Comparison of ENCODE assay signal across 16 cellular contexts in the genomic region with DNA sequence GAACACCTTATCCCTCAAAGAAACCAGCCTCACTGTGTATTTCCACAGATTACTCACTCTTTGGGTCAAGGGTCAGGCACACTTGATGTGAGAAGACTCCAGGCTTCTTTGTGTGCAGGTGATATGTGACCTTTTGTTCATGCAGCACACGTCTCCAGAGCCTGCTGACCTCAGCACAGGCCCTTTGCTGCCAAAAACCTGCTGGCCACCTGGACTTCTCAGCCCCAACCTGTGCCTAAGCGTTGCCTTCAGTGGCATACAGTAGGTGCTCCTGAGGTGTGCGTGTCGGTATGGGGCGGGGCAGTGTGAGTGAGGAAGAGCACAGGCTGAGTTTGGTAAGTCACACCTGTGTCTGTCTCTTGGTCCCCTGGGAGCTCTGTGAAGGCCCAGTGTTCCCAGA. TPM values are rescaled to one million over a fixed set of nuclear protein-coding genes. Genes with fewer than 3 reads are reported as not detected.
DNase-seq lines count a peak whose midpoint lies in the region; ATAC-seq, FAIRE-seq and TF ChIP-seq lines count a peak whose summit lies in the region.
"Had no signal": no experiment of that assay in that cellular context is flagged by ENCODE, and none has a peak within 500 bp of the region (broad histone marks: within the 10 kb centered on the region; RNA-seq: fewer than 3 reads in every experiment).

No MANE protein-coding gene starts in this region.

- peaks cover 50% of the 10 kb centered on the region for H3K4me1 Mint-ChIP-seq in Caco-2 (ENCODE audit: low read depth, unreplicated experiment)

- H3K27me3 ChIP-seq in Caco-2 (replicated peaks; ENCODE audit: control insufficient read depth, insufficient read depth, low read length) = no peaks in the 10 kb centered on the region
- no peaks in the 10 kb centered on the region for H3K27me3 ChIP-seq in colonic mucosa
- H3K27me3 ChIP-seq in muscle layer of duodenum (ENCODE audit: low read depth, low read length) = no peaks in the 10 kb centered on the region
- no peaks in the 10 kb centered on the region for H3K27me3 ChIP-seq in SJCRH30
- H3K27me3 ChIP-seq: MG63 had no signal

- intact Hi-C loops in Caco-2 (cut with micrococcal nuclease; ENCODE audit: unreplicated experiment) (no loop called here), colonic mucosa (cut with DNase I) (no loop called here)

- POLR2A ChIA-PET in Caco-2 (lab: Charles Lee) = no interaction called here

- CTCF ChIA-PET in Caco-2 (lab: Charles Lee) = no interaction called here

- H3K36me3 Mint-ChIP-seq in Caco-2 (ENCODE audit: insufficient read depth, unreplicated experiment) = peaks cover 6% of the 10 kb centered on the region

- H3K27ac Mint-ChIP-seq in Caco-2 (ENCODE audit: unreplicated experiment) = peak overlapping the region; percentile 30
- H3K27ac Mint-ChIP-seq: GM23338 had no signal

- TF ChIP-seq CTCF in Caco-2 (IDR thresholded peaks at IDR 0.05; ENCODE audit: insufficient read depth in 1 of 2, low read depth in 1 of 2, low read length in 1 of 2, severe bottlenecking in 1 of 2, unreplicated experiment in 1 of 2) = no peak
- TF ChIP-seq CTCF in colonic mucosa (IDR thresholded peaks at IDR 0.05) = no peak

- BruUV-seq in Caco-2 (replicated peaks; lab: Mats Ljungman, UMichigan) = no TSS peak

- H3K27me3 Mint-ChIP-seq in Caco-2 (ENCODE audit: insufficient read depth, unreplicated experiment) = no peaks in the 10 kb centered on the region

- no peak for ATAC-seq in GM18858 (IDR thresholded peaks at IDR 0.05; ENCODE audit: unreplicated experiment)
- ATAC-seq: GM23338 had no signal

- peak overlapping the region; percentile 37 to 81 for H3K9ac ChIP-seq in colonic mucosa (ENCODE audit: low read depth in 2 of 2, low read length in 2 of 2)

- H3K4me1 ChIP-seq in Caco-2 (peaks cover 50% of the 10 kb centered on the region), colonic mucosa (peaks cover 7% of the 10 kb centered on the region), muscle layer of duodenum (ENCODE audit: control insufficient read depth in 1 of 2, insufficient read depth in 2 of 2, low read length in 2 of 2) (peaks cover 0 to 11% of the 10 kb centered on the region in 2 donors), SJCRH30 (no peaks in the 10 kb centered on the region)

- no peaks in the 10 kb centered on the region for H3K9me3 Mint-ChIP-seq in Caco-2 (ENCODE audit: unreplicated experiment)
- H3K9me3 Mint-ChIP-seq: GM23338 had no signal

- FAIRE-seq in H54 (lab: Jason Lieb, UNC) = no peak

- H3K27ac ChIP-seq in colonic mucosa = peak overlapping the region; percentile 86
- H3K27ac ChIP-seq in muscle layer of duodenum (ENCODE audit: low read length) = peak overlapping the region; percentile 61
- H3K27ac ChIP-seq in SJCRH30 = no peak overlapping the region
- H3K27ac ChIP-seq: C4-2B had no signal

- H3K36me3 ChIP-seq in Caco-2 (ENCODE audit: control insufficient read depth, insufficient read depth, low read length) (no peaks in the 10 kb centered on the region), colonic mucosa (no peaks in the 10 kb centered on the region), muscle layer of duodenum (ENCODE audit: control insufficient read depth in 1 of 2, insufficient read depth in 2 of 2, low read length in 2 of 2) (peaks cover 0 to 2% of the 10 kb centered on the region in 2 donors), SJCRH30 (no peaks in the 10 kb centered on the region)
- H3K36me3 ChIP-seq: MG63 had no signal

- DNase-seq in Caco-2 (peak; percentile 45 to 67), NCI-H2196 treated with DMSO at 0.1 percent for 48 hours (lab: John Stamatoyannopoulos, UW; ENCODE audit: unreplicated experiment) (peak; percentile 30), colonic mucosa (peak; percentile 71), SJCRH30 (no peak), H54 (ENCODE audit: insufficient read length, low spot score) (no peak)
- DNase-seq: MG63; NCI-H1092; NCI-H1694; NCI-H226; NCI-H526; NK-92 treated with Interleukin-12 subunit alpha and Interleukin-12 subunit beta, amount 100 ng/mL, for 24 hours; OCI-M1 had no signal

- H3K9me3 ChIP-seq in Caco-2 = no peaks in the 10 kb centered on the region
- H3K9me3 ChIP-seq in colonic mucosa = no peaks in the 10 kb centered on the region
- H3K9me3 ChIP-seq in muscle layer of duodenum (ENCODE audit: control insufficient read depth in 1 of 2, low read length in 2 of 2) = no peaks in the 10 kb centered on the region
- no peaks in the 10 kb centered on the region for H3K9me3 ChIP-seq in SJCRH30 (replicated peaks)
- H3K9me3 ChIP-seq: MG63 had no signal

- H3K4me3 ChIP-seq in Caco-2 (ENCODE audit: low read depth, low read length) (no peak overlapping the region), colonic mucosa (no peak overlapping the region), muscle layer of duodenum (ENCODE audit: low read depth in 1 of 2, low read length in 2 of 2) (no peak overlapping the region), SJCRH30 (no peak overlapping the region)
- H3K4me3 ChIP-seq: GM23338, MG63 had no signal

- no peak for TF ChIP-seq POLR2A in H54 (IDR thresholded peaks at IDR 0.05; ENCODE audit: low read depth, low read length)

- H3K4me3 Mint-ChIP-seq in Caco-2 (ENCODE audit: unreplicated experiment) = no peak overlapping the region
- H3K4me3 Mint-ChIP-seq: GM23338 had no signal

RNA-seq across cellular contexts. Expression of a gene that starts 58.1 kb away (rescaled TPM):
- total RNA-seq in Caco-2 (2022) (22.6 and 29.0 TPM in 2 replicates), colonic mucosa (1 to 10 TPM; 3.6 to 3.8 TPM)
- 26.8 and 27.5 TPM in 2 replicates for total RNA-seq in SJCRH30 (2014; rRNA removed; shearing (Covaris generic))

Comparison
In these comparisons a context has a peak if more than half of its experiments do, and no peak if none do; other contexts are left out.
1. DNase-seq: peak in Caco-2 (2 of 2), NCI-H2196 treated with DMSO at 0.1 percent for 48 hours (single experiment) and colonic mucosa (single experiment); none in SJCRH30 (0 of 2) and H54 (single experiment).